ENCODE assay signal across 10 cellular contexts in the genomic region with DNA sequence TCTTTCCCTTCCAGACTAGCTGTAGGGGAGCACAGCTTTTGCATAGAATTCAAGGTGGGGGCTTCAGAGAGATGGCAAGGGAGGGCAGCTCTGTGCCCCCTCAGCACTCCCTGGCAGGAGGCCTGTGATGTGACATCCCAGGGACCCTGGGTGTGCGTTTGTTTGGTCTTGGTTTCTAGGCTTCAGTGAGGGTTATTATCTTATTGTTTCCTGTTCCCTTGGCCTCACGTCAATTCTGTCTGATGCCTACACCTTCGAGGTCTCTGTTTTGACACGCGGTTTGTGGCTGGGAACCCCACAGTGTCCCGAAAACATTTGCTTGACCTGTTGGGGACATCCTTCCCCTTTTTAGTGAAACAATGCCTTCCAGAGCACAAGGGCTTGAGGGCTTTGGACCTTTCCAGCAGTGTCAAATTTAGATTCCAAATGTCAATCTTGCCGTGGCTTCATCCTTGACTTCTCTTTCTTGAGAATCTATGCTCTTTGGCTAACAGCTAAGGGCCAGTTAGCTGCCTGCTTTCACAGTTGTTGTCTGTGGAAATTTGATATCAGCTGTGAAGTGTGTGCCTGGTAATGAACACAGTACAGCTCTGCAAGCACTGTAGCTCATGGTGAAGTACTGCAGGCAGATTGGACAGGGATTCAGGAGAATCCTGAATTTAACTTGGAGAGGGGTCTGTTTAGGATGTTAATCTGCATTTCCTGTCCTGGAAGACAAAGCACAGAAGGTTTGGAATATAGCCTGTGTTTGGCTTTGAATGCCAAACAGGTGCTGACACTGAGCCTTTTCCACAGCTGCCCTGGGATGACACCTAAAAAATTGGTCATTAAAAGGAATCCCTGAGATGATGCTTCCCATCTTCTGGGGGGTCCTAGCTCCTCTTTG.
A peak's percentile ranks its signal among the peaks of the same experiment; 100 is the strongest.
DNase-seq lines count a peak whose midpoint lies in the region; ATAC-seq and TF ChIP-seq lines count a peak whose summit lies in the region.
"Had no signal": no experiment of that assay in that cellular context is flagged by ENCODE, and none has a peak within 500 bp of the region (broad histone marks: within the 10 kb centered on the region; RNA-seq: fewer than 3 reads in every experiment).

No MANE protein-coding gene starts in this region.

- peak overlapping the region; percentile 24 for H3K27ac ChIP-seq in HL-60 (replicated peaks)
- H3K27ac ChIP-seq in A673 (ENCODE audit: low read depth, low read length, poor library complexity, severe bottlenecking), result no peak overlapping the region

- H3K36me3 ChIP-seq in A673 (ENCODE audit: insufficient read depth, low read length, poor library complexity, severe bottlenecking), result no peaks in the 10 kb centered on the region

- no TSS peak for BruUV-seq in A673 (replicated peaks; lab: Mats Ljungman, UMichigan)

- ATAC-seq in GM19395 (IDR thresholded peaks at IDR 0.05; ENCODE audit: unreplicated experiment), result peak; percentile 84

- no peaks in the 10 kb centered on the region for H3K27me3 ChIP-seq in HL-60 (ENCODE audit: insufficient read depth, poor library complexity, severe bottlenecking)
- peaks cover 9% of the 10 kb centered on the region for H3K27me3 ChIP-seq in A673 (replicated peaks; ENCODE audit: insufficient read depth, low read depth, low read length, poor library complexity)

- intact Hi-C loops in activated naive CD4-positive, alpha-beta T cell treated with anti-CD3 and anti-CD28 coated beads for 36 hours (cut with micrococcal nuclease), result no loop called here
- intact Hi-C loops in A673 (cut with micrococcal nuclease; ENCODE audit: unreplicated experiment), result no loop called here

- no peaks in the 10 kb centered on the region for H3K27me3 Mint-ChIP-seq in activated naive CD4-positive, alpha-beta T cell treated with anti-CD3 and anti-CD28 coated beads for 36 hours (ENCODE audit: low read depth)

- no peaks in the 10 kb centered on the region for H3K9me3 Mint-ChIP-seq in activated naive CD4-positive, alpha-beta T cell treated with anti-CD3 and anti-CD28 coated beads for 36 hours

- H3K4me3 ChIP-seq in HL-60 (replicated peaks; ENCODE audit: insufficient read depth, low read length) (no peak overlapping the region), A673 (ENCODE audit: low read depth, low read length, poor library complexity, severe bottlenecking) (no peak overlapping the region)

- no peaks in the 10 kb centered on the region for H3K4me1 ChIP-seq in A673 (ENCODE audit: insufficient read depth, low read length, poor library complexity, severe bottlenecking)

- no peak overlapping the region for H3K4me3 Mint-ChIP-seq in activated naive CD4-positive, alpha-beta T cell treated with anti-CD3 and anti-CD28 coated beads for 36 hours

- TF ChIP-seq CTCF in HL-60 (IDR thresholded peaks at IDR 0.05; ENCODE audit: insufficient read depth, low read length) (no peak), A673 (conservative IDR thresholded peaks at IDR 0.05; ENCODE audit: low read depth, low read length) (no peak)

- POLR2A ChIA-PET in A673 (lab: Charles Lee; ENCODE audit: low non-redundant PET), result no interaction called here

- no peak overlapping the region for H3K27ac Mint-ChIP-seq in activated naive CD4-positive, alpha-beta T cell treated with anti-CD3 and anti-CD28 coated beads for 36 hours

- CTCF ChIA-PET in activated naive CD4-positive, alpha-beta T cell treated with anti-CD3 and anti-CD28 coated beads for 36 hours (lab: Charles Lee), result interaction anchor here (0.9 to 1.1 kb wide), 2 partner anchors 11 to 28 kb away, joined by 3 to 4 read pairs; no protein-coding TSS in a partner anchor
- CTCF ChIA-PET in A673 (lab: Charles Lee), result no interaction called here

- DNase-seq in CD1c-positive myeloid dendritic cell (ENCODE audit: extremely low spot score) (peak; percentile 42), HL-60 (ENCODE audit: low read depth in 1 of 2, low spot score in 1 of 2) (peak in 1 of 2 experiments; percentile 72), GOT3 (lab: John Stamatoyannopoulos, UW) (no peak), SW 1271 (lab: John Stamatoyannopoulos, UW) (no peak), A673 (ENCODE audit: low spot score) (no peak)
- peak; percentile 51 for DNase-seq in central memory CD4-positive, alpha-beta T cell
- DNase-seq in activated naive CD4-positive, alpha-beta T cell treated with anti-CD3 and anti-CD28 coated beads for 36 hours, result no peak
- DNase-seq: cortex of kidney, IMR-90 had no signal

- no peaks in the 10 kb centered on the region for H3K9me3 ChIP-seq in A673 (ENCODE audit: low read depth, low read length, poor library complexity, severe bottlenecking)

- peaks cover 8% of the 10 kb centered on the region for H3K4me1 Mint-ChIP-seq in activated naive CD4-positive, alpha-beta T cell treated with anti-CD3 and anti-CD28 coated beads for 36 hours (ENCODE audit: low read depth)

- H3K36me3 Mint-ChIP-seq in activated naive CD4-positive, alpha-beta T cell treated with anti-CD3 and anti-CD28 coated beads for 36 hours (ENCODE audit: low read depth), result no peaks in the 10 kb centered on the region

Comparison
In these comparisons a context has a peak if more than half of its experiments do, and no peak if none do; other contexts are left out.
1. DNase-seq: peak in CD1c-positive myeloid dendritic cell (single experiment) and central memory CD4-positive, alpha-beta T cell (single experiment); none in GOT3 (single experiment), SW 1271 (0 of 2), activated naive CD4-positive, alpha-beta T cell treated with anti-CD3 and anti-CD28 coated beads for 36 hours (single experiment) and A673 (single experiment).